19 cellular contexts compared by ENCODE assay signal in the genomic region with DNA sequence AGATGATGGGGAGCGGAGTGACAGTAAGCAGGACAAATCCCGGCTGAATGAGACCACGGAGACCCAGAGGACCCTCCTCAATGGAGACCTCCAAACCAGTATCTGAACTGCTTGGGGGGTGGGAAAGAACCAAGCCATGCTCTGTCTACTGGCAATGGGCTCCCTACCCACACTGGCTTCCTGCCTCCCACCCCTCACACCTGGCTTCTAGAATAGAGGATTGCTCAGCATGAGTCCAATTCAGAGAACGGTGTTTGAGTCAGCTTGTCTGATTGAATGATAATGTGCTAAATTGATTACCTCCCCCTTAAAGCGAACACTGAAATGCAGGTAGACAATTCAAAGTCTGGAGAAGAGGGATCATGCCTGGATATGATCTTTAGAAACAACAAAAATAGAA. TPM values are rescaled to one million over a fixed set of nuclear protein-coding genes. Genes with fewer than 3 reads are reported as not detected.
DNase-seq lines count a peak whose midpoint lies in the region; ATAC-seq and TF ChIP-seq lines count a peak whose summit lies in the region.
"Had no signal": no experiment of that assay in that cellular context is flagged by ENCODE, and none has a peak within 500 bp of the region (broad histone marks: within the 10 kb centered on the region; RNA-seq: fewer than 3 reads in every experiment).

No MANE protein-coding gene starts in this region.

- DNase-seq in NCI-H345 treated with DMSO at 0.1 percent for 48 hours (lab: John Stamatoyannopoulos, UW; ENCODE audit: unreplicated experiment) (peak; percentile 29), NCI-H345 (lab: John Stamatoyannopoulos, UW) (no peak), NCI-H146 treated with DMSO at 0.1 percent for 48 hours (lab: John Stamatoyannopoulos, UW; ENCODE audit: unreplicated experiment) (peak; percentile 45), endodermal cell (peak; percentile 74), NCI-H510A (lab: John Stamatoyannopoulos, UW) (no peak), NCI-H2227 treated with DMSO at 0.1 percent for 48 hours (lab: John Stamatoyannopoulos, UW) (no peak)
- DNase-seq: CD4-positive, alpha-beta memory T cell; DMS153; DMS79; GDM1; GOT3 had no signal

- H3K4me3 ChIP-seq in endodermal cell (ENCODE audit: low read length), result peak overlapping the region; percentile 21
- H3K4me3 ChIP-seq: A549, BLaER1, HAP-1 had no signal

- H3K27ac ChIP-seq in endodermal cell (ENCODE audit: low read depth, low read length), result no peak overlapping the region
- H3K27ac ChIP-seq: 22Rv1, A549, BLaER1, HL-60 had no signal

- ATAC-seq in HG03342 (IDR thresholded peaks at IDR 0.05; ENCODE audit: unreplicated experiment) (no peak), GM18502 (IDR thresholded peaks at IDR 0.05; ENCODE audit: poor library complexity, unreplicated experiment) (no peak)
- ATAC-seq: A549 had no signal

- H3K27ac Mint-ChIP-seq in endodermal cell, result no peak overlapping the region
- H3K27ac Mint-ChIP-seq: CD14-positive monocyte had no signal

- no peak overlapping the region for H3K9ac ChIP-seq in endodermal cell (ENCODE audit: extremely low read depth, low read length, poor library complexity, severe bottlenecking)
- H3K9ac ChIP-seq: BLaER1 had no signal

- no peak for TF ChIP-seq CTCF in endodermal cell (conservative IDR thresholded peaks at IDR 0.05)

- H3K4me1 ChIP-seq in endodermal cell (ENCODE audit: control insufficient read depth, insufficient read depth, low read length), result peaks cover 15% of the 10 kb centered on the region
- H3K4me1 ChIP-seq: HAP-1 had no signal

- peaks cover 43% of the 10 kb centered on the region for H3K4me1 Mint-ChIP-seq in endodermal cell

- peaks cover 14% of the 10 kb centered on the region for H3K36me3 Mint-ChIP-seq in endodermal cell (ENCODE audit: low read depth)
- H3K36me3 Mint-ChIP-seq: CD4-positive, alpha-beta memory T cell had no signal

- peaks cover 45% of the 10 kb centered on the region for H3K36me3 ChIP-seq in endodermal cell (ENCODE audit: control insufficient read depth, insufficient read depth, low read length)
- H3K36me3 ChIP-seq: BLaER1, HAP-1 had no signal

- H3K9me3 Mint-ChIP-seq in endodermal cell, result no peaks in the 10 kb centered on the region

- H3K9me3 ChIP-seq in endodermal cell (ENCODE audit: control insufficient read depth, low read length), result no peaks in the 10 kb centered on the region
- H3K9me3 ChIP-seq: A549, BLaER1, HAP-1 had no signal

- 71 to 100% methylated on average over 1 to 5 of the region's 5 CpGs for WGBS in endodermal cell (ENCODE audit: insufficient coverage in 1 of 2, insufficient read length in 1 of 2), 2 experiments

- H3K27me3 ChIP-seq in endodermal cell (ENCODE audit: control insufficient read depth, insufficient read depth, low read length, poor library complexity, severe bottlenecking), result peaks cover 28% of the 10 kb centered on the region

- H3K4me3 Mint-ChIP-seq in endodermal cell, result no peak overlapping the region
- H3K4me3 Mint-ChIP-seq: CD14-positive monocyte; CD4-positive, alpha-beta memory T cell had no signal

- peaks cover 43% of the 10 kb centered on the region for H3K27me3 Mint-ChIP-seq in endodermal cell (ENCODE audit: insufficient read depth)

RNA-seq across cellular contexts. Expression of gene SSTR2, which starts 5.5 kb away (rescaled TPM):
- total RNA-seq in endodermal cell, result 1 to 10 TPM; 4.2 to 4.4 TPM
- 12.0 TPM for polyA plus RNA-seq in endodermal cell (2013, experiment 1 of 2)
- 12.0 TPM for polyA plus RNA-seq in endodermal cell (2013, experiment 2 of 2)
- total RNA-seq: CD4-positive, alpha-beta memory T cell had no signal
- polyA plus RNA-seq: CD14-positive monocyte; CD4-positive, alpha-beta memory T cell had no signal

RNA-seq across cellular contexts. Expression of gene COG1, which starts 22.5 kb away (rescaled TPM):
- total RNA-seq in endodermal cell, result 10 to 100 TPM; 27.1 to 27.8 TPM
- polyA plus RNA-seq in endodermal cell (2013, experiment 1 of 2), result 34.3 TPM
- polyA plus RNA-seq in endodermal cell (2013, experiment 2 of 2), result 31.3 TPM

Comparison
In these comparisons a context has a peak if more than half of its experiments do, and no peak if none do; other contexts are left out.
1. DNase-seq: peak in NCI-H345 treated with DMSO at 0.1 percent for 48 hours (single experiment), NCI-H146 treated with DMSO at 0.1 percent for 48 hours (single experiment) and endodermal cell (single experiment); none in NCI-H345 (single experiment), NCI-H510A (single experiment) and NCI-H2227 treated with DMSO at 0.1 percent for 48 hours (single experiment).